Comparison of ENCODE assay signal across 14 cellular contexts in genomic region chr11:119791701-119792151, GRCh38.
DNase-seq lines count a peak whose midpoint lies in the region; ATAC-seq and TF ChIP-seq lines count a peak whose summit lies in the region.
"Had no signal": no experiment of that assay in that cellular context is flagged by ENCODE, and none has a peak within 500 bp of the region (broad histone marks: within the 10 kb centered on the region; RNA-seq: fewer than 3 reads in every experiment).

No MANE protein-coding gene starts in this region.

- no peak for ATAC-seq in RWPE2 (ENCODE audit: low read depth)
- ATAC-seq: SK-N-SH treated with all-trans-retinoic acid at 6 μM for 48 hours had no signal

- H3K27me3 ChIP-seq in RWPE2 (ENCODE audit: insufficient read depth, poor library complexity, severe bottlenecking) = no peaks in the 10 kb centered on the region

- TF ChIP-seq CTCF in RWPE2 (IDR thresholded peaks at IDR 0.05; ENCODE audit: poor library complexity, severe bottlenecking) (no peak), glutamatergic neuron (IDR thresholded peaks at IDR 0.05; ENCODE audit: partially characterized antibody, unreplicated experiment) (no peak), CD14-positive monocyte (IDR thresholded peaks at IDR 0.05) (no peak)

- H3K36me3 Mint-ChIP-seq in glutamatergic neuron (ENCODE audit: unreplicated experiment) = no peaks in the 10 kb centered on the region
- H3K36me3 Mint-ChIP-seq in CD14-positive monocyte = no peaks in the 10 kb centered on the region
- H3K36me3 Mint-ChIP-seq: activated naive CD8-positive, alpha-beta T cell treated with anti-CD3 and anti-CD28 coated beads for 36 hours had no signal

- H3K27ac Mint-ChIP-seq in glutamatergic neuron (ENCODE audit: unreplicated experiment) = no peak overlapping the region
- H3K27ac Mint-ChIP-seq in CD14-positive monocyte = peak overlapping the region in 1 of 7 donors; percentile 57
- H3K27ac Mint-ChIP-seq: activated naive CD8-positive, alpha-beta T cell treated with anti-CD3 and anti-CD28 coated beads for 36 hours had no signal

- no peaks in the 10 kb centered on the region for H3K9me3 ChIP-seq in RWPE2 (ENCODE audit: severe bottlenecking)

- no peak overlapping the region for H3K4me3 ChIP-seq in RWPE2 (ENCODE audit: severe bottlenecking)

- H3K9me3 Mint-ChIP-seq in glutamatergic neuron (ENCODE audit: unreplicated experiment) (peaks cover 2% of the 10 kb centered on the region), CD14-positive monocyte (peaks cover 0 to 2% (median 0%) of the 10 kb centered on the region in 7 donors)
- H3K9me3 Mint-ChIP-seq: activated naive CD8-positive, alpha-beta T cell treated with anti-CD3 and anti-CD28 coated beads for 36 hours had no signal

- no peaks in the 10 kb centered on the region for H3K36me3 ChIP-seq in RWPE2 (ENCODE audit: low read depth)

- H3K27me3 Mint-ChIP-seq in glutamatergic neuron (ENCODE audit: unreplicated experiment) (peaks cover 11% of the 10 kb centered on the region), CD14-positive monocyte (ENCODE audit: low read depth in 3 of 3) (peaks cover 13 to 37% (median 13%) of the 10 kb centered on the region in 3 donors)

- intact Hi-C loops in CD14-positive monocyte (cut with micrococcal nuclease) = no loop called here

- H3K4me1 Mint-ChIP-seq in glutamatergic neuron (ENCODE audit: low read depth, unreplicated experiment) (peaks cover 18% of the 10 kb centered on the region), CD14-positive monocyte (no peaks in the 10 kb centered on the region)
- H3K4me1 Mint-ChIP-seq: activated naive CD8-positive, alpha-beta T cell treated with anti-CD3 and anti-CD28 coated beads for 36 hours had no signal

- no peak overlapping the region for H3K27ac ChIP-seq in RWPE2 (ENCODE audit: poor library complexity, severe bottlenecking)
- H3K27ac ChIP-seq: KMS-11 had no signal

- peak; percentile 12 for DNase-seq in NCI-H2171 treated with DMSO at 0.1 percent for 48 hours (lab: John Stamatoyannopoulos, UW)
- DNase-seq in NCI-H2171 (lab: John Stamatoyannopoulos, UW) = no peak
- DNase-seq in RWPE2 (ENCODE audit: low spot score) = peak; percentile 41
- DNase-seq in glutamatergic neuron = peak; percentile 17
- peak; percentile 59 for DNase-seq in smooth muscle cell of the brain vasculature (ENCODE audit: low read depth, low spot score)
- no peak for DNase-seq in activated CD8-positive, alpha-beta memory T cell treated with anti-CD3 and anti-CD28 coated beads, Interleukin-2, amount 50 U/mL, for 48 hours
- no peak for DNase-seq in activated T-cell treated with anti-CD3 and anti-CD28 coated beads for 4 hours
- DNase-seq in CD14-positive monocyte (ENCODE audit: low spot score) = no peak
- DNase-seq: activated CD4-positive, alpha-beta T cell treated with anti-CD3 and anti-CD28 coated beads, Interleukin-2, amount 50 U/mL, for 48 hours; activated naive CD8-positive, alpha-beta T cell treated with anti-CD3 and anti-CD28 coated beads for 36 hours; NCI-H524 treated with DMSO at 0.1 percent for 48 hours; stimulated activated naive CD4-positive, alpha-beta T cell had no signal

- H3K4me3 Mint-ChIP-seq in glutamatergic neuron (ENCODE audit: unreplicated experiment) (no peak overlapping the region), CD14-positive monocyte (no peak overlapping the region)
- H3K4me3 Mint-ChIP-seq: activated naive CD8-positive, alpha-beta T cell treated with anti-CD3 and anti-CD28 coated beads for 36 hours had no signal

- peaks cover 6% of the 10 kb centered on the region for H3K4me1 ChIP-seq in RWPE2 (ENCODE audit: insufficient read depth, poor library complexity, severe bottlenecking)

Comparison
In these comparisons a context has a peak if more than half of its experiments do, and no peak if none do; other contexts are left out.
1. DNase-seq: peak in NCI-H2171 treated with DMSO at 0.1 percent for 48 hours (single experiment), RWPE2 (single experiment), glutamatergic neuron (single experiment) and smooth muscle cell of the brain vasculature (single experiment); none in NCI-H2171 (single experiment), activated CD8-positive, alpha-beta memory T cell treated with anti-CD3 and anti-CD28 coated beads, Interleukin-2, amount 50 U/mL, for 48 hours (single experiment), activated T-cell treated with anti-CD3 and anti-CD28 coated beads for 4 hours (single experiment) and CD14-positive monocyte (single experiment).